In genomic region chr15:54722342-54722986, GRCh38 we compare ENCODE assay signal across 12 cellular contexts.
"Had no signal": no experiment of that assay in that cellular context is flagged by ENCODE, and none has a peak within 500 bp of the region (broad histone marks: within the 10 kb centered on the region; RNA-seq: fewer than 3 reads in every experiment).

No MANE protein-coding gene starts in this region.

- DNase-seq: cortex of kidney; dorsolateral prefrontal cortex; effector memory CD4-positive, alpha-beta T cell; heart left ventricle; hippocampal formation; mesendoderm; naive thymus-derived CD4-positive, alpha-beta T cell; ovary; sigmoid colon; stimulated activated naive CD4-positive, alpha-beta T cell treated with Interleukin-2 at 50 U/mL for 16 hours; trophoblast cell had no signal

- ATAC-seq: esophagus mucosa; heart left ventricle; naive thymus-derived CD4-positive, alpha-beta T cell had no signal
